In the genomic region with DNA sequence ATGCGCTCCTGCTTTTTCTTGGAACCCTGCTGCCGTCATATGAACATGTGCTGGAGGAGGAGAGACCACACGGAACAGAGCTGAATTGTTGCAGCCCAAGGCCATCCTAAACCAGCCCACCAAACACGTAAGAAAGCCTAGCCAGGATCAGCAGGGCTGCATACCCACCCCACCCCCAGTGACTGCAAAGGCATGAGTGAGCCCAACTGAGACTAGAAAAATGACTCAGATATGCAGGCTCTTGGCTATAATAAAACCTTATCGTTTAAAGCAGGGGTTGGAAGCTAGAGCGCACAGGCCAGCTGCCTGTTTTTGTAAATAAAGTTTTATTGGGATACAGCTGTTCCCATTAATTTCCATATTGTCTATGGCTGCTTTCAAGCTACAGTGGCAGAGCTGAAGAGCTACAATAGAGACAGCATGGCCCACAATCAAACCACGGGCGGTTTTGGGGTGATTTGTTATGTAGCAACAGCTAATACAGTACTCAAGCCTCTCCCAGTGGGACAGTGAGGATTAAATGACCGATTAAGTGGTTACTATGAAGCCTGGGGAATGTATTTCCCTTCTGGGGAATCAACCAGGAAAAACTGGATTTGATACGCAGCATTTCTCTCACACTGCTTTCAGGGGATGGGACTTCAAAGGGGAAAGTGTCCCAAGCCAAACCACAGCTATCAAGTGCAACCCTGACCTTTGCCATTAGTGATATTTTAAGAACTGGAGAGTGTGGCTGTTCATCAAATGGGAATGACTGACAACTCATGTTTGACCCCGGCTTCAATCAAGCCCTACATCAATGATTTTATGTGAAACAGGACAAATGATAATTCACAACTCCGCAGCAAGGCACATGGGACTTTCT, we compare ENCODE assay signal across 10 cellular contexts. TPM values are rescaled to one million over a fixed set of nuclear protein-coding genes. Genes with fewer than 3 reads are reported as not detected.
DNase-seq lines count a peak whose midpoint lies in the region; ATAC-seq and TF ChIP-seq lines count a peak whose summit lies in the region.
"Had no signal": no experiment of that assay in that cellular context is flagged by ENCODE, and none has a peak within 500 bp of the region (broad histone marks: within the 10 kb centered on the region; RNA-seq: fewer than 3 reads in every experiment).

No MANE protein-coding gene starts in this region.

- H3K9ac ChIP-seq in adipocyte (ENCODE audit: low read length), result no peak overlapping the region

- no peak for TF ChIP-seq EP300 in stomach (IDR thresholded peaks at IDR 0.05)

- H3K27ac ChIP-seq in right cardiac atrium (ENCODE audit: low read length) (peak overlapping the region; percentile 76), stomach (peak overlapping the region in 3 of 5 donors; percentile 25 to 49 (median 49))

- H3K4me1 ChIP-seq in adipocyte (ENCODE audit: control insufficient read depth, insufficient read depth, low read length), result peaks cover 38% of the 10 kb centered on the region
- H3K4me1 ChIP-seq in right cardiac atrium (ENCODE audit: control insufficient read depth, insufficient read depth, low read length), result peaks cover 31% of the 10 kb centered on the region
- H3K4me1 ChIP-seq in stomach, result peaks cover 77 to 100% (median 93%) of the 10 kb centered on the region in 4 donors

- peak; percentile 31 for DNase-seq in NCI-H2196 (lab: John Stamatoyannopoulos, UW; ENCODE audit: unreplicated experiment)
- DNase-seq in NCI-H2196 treated with DMSO at 0.1 percent for 48 hours (lab: John Stamatoyannopoulos, UW; ENCODE audit: unreplicated experiment), result no peak
- DNase-seq in adipocyte (ENCODE audit: low read depth), result peak; percentile 43
- no peak for DNase-seq in right cardiac atrium
- DNase-seq in stomach, result no peak
- no peak for DNase-seq in NCI-H187 treated with DMSO at 0.1 percent for 48 hours (lab: John Stamatoyannopoulos, UW)
- DNase-seq in HPDE6-E6E7 (ENCODE audit: extremely low spot score), result no peak
- DNase-seq: activated CD4-positive, alpha-beta memory T cell treated with anti-CD3 and anti-CD28 coated beads, Interleukin-2, amount 10 ng/mL, durations not matched to agents 7 days and 5 days; hypothalamus had no signal

- no peaks in the 10 kb centered on the region for H3K36me3 ChIP-seq in adipocyte (ENCODE audit: control insufficient read depth, insufficient read depth, low read length, severe bottlenecking)
- H3K36me3 ChIP-seq in stomach, result no peaks in the 10 kb centered on the region

- ATAC-seq in right cardiac atrium (no peak), GM18502 (IDR thresholded peaks at IDR 0.05; ENCODE audit: poor library complexity, unreplicated experiment) (no peak)

- no peaks in the 10 kb centered on the region for H3K9me3 ChIP-seq in adipocyte (ENCODE audit: control insufficient read depth, low read length)
- H3K9me3 ChIP-seq in right cardiac atrium (ENCODE audit: control insufficient read depth, low read length), result no peaks in the 10 kb centered on the region
- H3K9me3 ChIP-seq in stomach, result no peaks in the 10 kb centered on the region

- 70% methylated on average over 12 of the region's 12 CpGs for WGBS in right cardiac atrium
- 76 to 81% (median 76%) methylated on average over 12 of the region's 12 CpGs for WGBS in stomach, 5 donors

- TF ChIP-seq CTCF in stomach (IDR thresholded peaks at IDR 0.05), result no peak

- no peak overlapping the region for H3K4me3 ChIP-seq in adipocyte (ENCODE audit: low read length)
- no peak overlapping the region for H3K4me3 ChIP-seq in right cardiac atrium (ENCODE audit: low read length)
- no peak overlapping the region for H3K4me3 ChIP-seq in stomach

- TF ChIP-seq POLR2A in stomach (IDR thresholded peaks at IDR 0.05), result no peak

- H3K27me3 ChIP-seq in adipocyte (replicated peaks; ENCODE audit: control insufficient read depth, insufficient read depth, low read length), result no peaks in the 10 kb centered on the region
- H3K27me3 ChIP-seq in right cardiac atrium (ENCODE audit: control insufficient read depth, insufficient read depth), result no peaks in the 10 kb centered on the region
- H3K27me3 ChIP-seq in stomach, result peaks cover 0 to 7% (median 0%) of the 10 kb centered on the region in 3 donors

- intact Hi-C loops in right cardiac atrium (cut with DNase I) (loop anchor here in 1 of 4 donors (10.0 kb wide), 1 partner anchor 48 kb away; no protein-coding TSS in a partner anchor), stomach (cut with DNase I; ENCODE audit: low total_unique reads) (loop anchor here (10.0 kb wide), 1 partner anchor 48 kb away; no protein-coding TSS in a partner anchor)

RNA-seq across cellular contexts. Expression of gene SHB, which starts 6.3 kb away (rescaled TPM):
- 10 to 100 TPM; 25.7 to 38.9 (median 31.0) TPM for total RNA-seq in right cardiac atrium
- polyA plus RNA-seq in right cardiac atrium, result 14.5 TPM
- total RNA-seq in stomach, result 10 to 100 TPM in 3 of 5 donors, 1 to 10 TPM in 2; 3.5 to 37.7 (median 14.8) TPM
- 1 to 10 TPM; 6.7 to 9.0 (median 7.3) TPM for polyA plus RNA-seq in stomach

Comparison
In these comparisons a context has a peak if more than half of its experiments do, and no peak if none do; other contexts are left out.
1. DNase-seq: peak in NCI-H2196 (single experiment) and adipocyte (single experiment); none in NCI-H2196 treated with DMSO at 0.1 percent for 48 hours (single experiment), right cardiac atrium (0 of 3), stomach (single experiment), NCI-H187 treated with DMSO at 0.1 percent for 48 hours (single experiment) and HPDE6-E6E7 (single experiment).